Comparison of ENCODE assay signal across 8 cellular contexts in the genomic region with DNA sequence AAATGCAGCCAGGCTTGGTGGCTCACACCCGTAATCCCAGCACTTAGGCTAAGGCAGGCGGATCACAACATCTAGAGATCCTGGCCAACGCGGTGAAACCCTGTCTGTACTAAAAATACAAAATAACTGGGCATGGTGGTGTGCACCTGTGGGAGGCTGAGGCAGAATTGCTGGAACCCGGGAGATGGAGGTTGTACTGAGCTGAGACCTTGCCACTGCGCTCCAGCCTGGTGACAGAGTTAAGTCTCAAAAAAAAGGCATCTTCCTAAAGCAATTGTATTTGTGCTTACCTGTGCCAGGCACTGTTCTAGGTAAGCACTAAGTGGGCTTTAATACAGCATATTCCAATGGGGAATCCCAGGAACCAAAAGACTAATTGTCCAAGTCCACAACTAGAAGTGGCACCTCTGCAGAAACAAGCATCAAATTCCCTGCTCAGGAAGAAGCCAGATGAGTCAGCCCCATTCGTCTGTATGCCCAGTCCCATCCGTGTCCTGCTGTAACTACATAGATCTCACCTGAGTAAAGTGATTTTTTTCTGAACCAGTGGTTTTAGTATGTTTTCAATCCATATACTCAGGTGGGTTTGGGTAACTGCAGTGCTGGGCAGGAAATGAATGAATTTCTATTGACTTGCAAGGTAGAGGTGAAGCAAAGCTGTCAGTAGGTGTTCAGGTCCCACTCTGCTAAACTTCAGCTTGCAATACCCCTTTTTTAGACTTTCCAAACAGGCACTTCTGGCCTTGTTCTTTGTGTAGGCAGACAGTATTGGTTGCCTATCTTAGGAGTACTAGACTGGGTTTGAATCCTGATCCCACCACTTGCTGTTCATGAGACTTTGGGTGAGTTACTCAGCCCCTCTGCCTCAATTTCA.
A peak's percentile ranks its signal among the peaks of the same experiment; 100 is the strongest.
DNase-seq lines count a peak whose midpoint lies in the region; ATAC-seq and TF ChIP-seq lines count a peak whose summit lies in the region.

No MANE protein-coding gene starts in this region.

- H3K27me3 ChIP-seq in Loucy (ENCODE audit: insufficient read depth, low read length, poor library complexity, severe bottlenecking): peaks cover 22% of the 10 kb centered on the region

- H2AFZ ChIP-seq in Loucy (ENCODE audit: low read length): no peak overlapping the region

- peaks cover 79% of the 10 kb centered on the region for H4K20me1 ChIP-seq in Loucy (ENCODE audit: insufficient read depth, low read length, poor library complexity, severe bottlenecking)

- H3K36me3 ChIP-seq in Loucy (ENCODE audit: insufficient read depth, low read length): peaks cover 63% of the 10 kb centered on the region

- H3K9ac ChIP-seq in Loucy (ENCODE audit: low read depth, low read length, poor library complexity, severe bottlenecking): peak overlapping the region; percentile 100

- TF ChIP-seq CTCF in Loucy (conservative IDR thresholded peaks at IDR 0.05; ENCODE audit: low read length): no peak

- peak overlapping the region; percentile 94 for H3K4me2 ChIP-seq in Loucy (ENCODE audit: low read depth, low read length, poor library complexity, severe bottlenecking)

- peak overlapping the region; percentile 81 for H3K4me3 ChIP-seq in Loucy (ENCODE audit: low read length, poor library complexity, severe bottlenecking)

- no peaks in the 10 kb centered on the region for H3K9me2 ChIP-seq in Loucy (replicated peaks; ENCODE audit: low read depth, low read length)

- no peaks in the 10 kb centered on the region for H3K9me3 ChIP-seq in Loucy (ENCODE audit: insufficient read depth, low read depth, low read length)

- DNase-seq in DMS53 treated with DMSO at 0.1 percent for 48 hours (lab: John Stamatoyannopoulos, UW; ENCODE audit: unreplicated experiment): peak; percentile 70
- DNase-seq in activated T-cell treated with anti-CD3 and anti-CD28 coated beads, Interleukin-2, amount 50 U/mL, for 48 hours: peak; percentile 78 to 79
- DNase-seq in kidney glomerular epithelial cell (lab: John Stamatoyannopoulos, UW): peak; percentile 30
- DNase-seq in activated gamma-delta T cell (lab: John Stamatoyannopoulos, UW): no peak
- DNase-seq in middle frontal gyrus (ENCODE audit: extremely low spot score, low spot score): no peak
- DNase-seq in AG08396 (ENCODE audit: low spot score): no peak

- ATAC-seq in HG02870 (IDR thresholded peaks at IDR 0.05; ENCODE audit: unreplicated experiment): no peak

- H3K4me1 ChIP-seq in Loucy (ENCODE audit: insufficient read depth, low read length, poor library complexity, severe bottlenecking): peaks cover 36% of the 10 kb centered on the region

- H3K79me2 ChIP-seq in Loucy (ENCODE audit: insufficient read depth, low read length): peaks cover 81% of the 10 kb centered on the region

- H3F3A ChIP-seq in Loucy (ENCODE audit: low read depth): peaks cover 46% of the 10 kb centered on the region

Comparison
In these comparisons a context has a peak if more than half of its experiments do, and no peak if none do; other contexts are left out.
1. DNase-seq: peak in DMS53 treated with DMSO at 0.1 percent for 48 hours (single experiment), activated T-cell treated with anti-CD3 and anti-CD28 coated beads, Interleukin-2, amount 50 U/mL, for 48 hours (2 of 2) and kidney glomerular epithelial cell (single experiment); none in activated gamma-delta T cell (single experiment), middle frontal gyrus (single experiment) and AG08396 (single experiment).